ENCODE assay signal across 20 cellular contexts in the genomic region with DNA sequence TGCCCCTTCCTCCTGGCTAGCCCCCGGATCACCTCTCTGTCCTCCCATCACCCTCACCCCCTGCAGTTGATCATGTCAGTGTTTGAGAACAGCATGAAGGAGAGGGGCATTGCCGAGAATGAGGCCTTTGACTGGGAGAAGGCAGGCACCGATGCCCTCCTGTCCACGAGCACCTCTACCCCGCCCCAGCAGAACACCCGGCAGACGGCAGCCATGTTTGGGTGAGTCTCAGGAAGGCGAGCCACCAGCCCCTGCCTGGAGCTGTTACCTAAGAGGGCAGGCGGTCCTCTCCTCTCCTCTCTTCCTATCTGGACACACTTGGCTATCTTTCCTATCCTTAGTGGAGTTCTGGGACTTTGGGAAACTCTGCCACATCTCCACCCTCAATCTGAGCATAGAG. TPM values are rescaled to one million over a fixed set of nuclear protein-coding genes. Genes with fewer than 3 reads are reported as not detected.
A peak's percentile ranks its signal among the peaks of the same experiment; 100 is the strongest.
DNase-seq lines count a peak whose midpoint lies in the region; ATAC-seq, FAIRE-seq and TF ChIP-seq lines count a peak whose summit lies in the region.
"Had no signal": no experiment of that assay in that cellular context is flagged by ENCODE, and none has a peak within 500 bp of the region (broad histone marks: within the 10 kb centered on the region; RNA-seq: fewer than 3 reads in every experiment).

No MANE protein-coding gene starts in this region.

- TF ChIP-seq RAD21 in GM12878 (IDR thresholded peaks at IDR 0.05; ENCODE audit: insufficient read depth, low read depth, low read length) = no peak

- no peak for FAIRE-seq in GM12878 (lab: Jason Lieb, UNC)

- POLR2A ChIA-PET in GM12878 (lab: Charles Lee) = no interaction called here

- H3K4me3 Mint-ChIP-seq in neural progenitor cell = no peak overlapping the region

- H3K4me1 ChIP-seq in Karpas-422 (ENCODE audit: low read length) (peaks cover 15% of the 10 kb centered on the region), GM12878 (ENCODE audit: control insufficient read depth, insufficient read depth, low read length) (peaks cover 5% of the 10 kb centered on the region), neural progenitor cell (no peaks in the 10 kb centered on the region)
- H3K4me1 ChIP-seq: SJSA1 had no signal

- H3K9me3 Mint-ChIP-seq in neural progenitor cell = no peaks in the 10 kb centered on the region

- H3K9ac ChIP-seq in Karpas-422 (ENCODE audit: low read length) (peak overlapping the region; percentile 50), GM12878 (ENCODE audit: control insufficient read depth, insufficient read depth, low read length) (no peak overlapping the region), neural progenitor cell (no peak overlapping the region)
- H3K9ac ChIP-seq: GM23248 had no signal

- H3K9me3 ChIP-seq in Karpas-422 (ENCODE audit: low read length) (no peaks in the 10 kb centered on the region), GM12878 (replicated peaks; ENCODE audit: control insufficient read depth, insufficient read depth, low read length) (no peaks in the 10 kb centered on the region), neural progenitor cell (ENCODE audit: low read depth) (no peaks in the 10 kb centered on the region)
- H3K9me3 ChIP-seq: Caco-2, SJSA1 had no signal

- H3K4me2 ChIP-seq in Karpas-422 (ENCODE audit: low read depth, low read length, poor library complexity, severe bottlenecking) = peak overlapping the region; percentile 69
- peak overlapping the region; percentile 20 for H3K4me2 ChIP-seq in GM12878 (ENCODE audit: control insufficient read depth, insufficient read depth)
- H3K4me2 ChIP-seq in neural progenitor cell = no peak overlapping the region

- H3K27ac ChIP-seq in Karpas-422 (ENCODE audit: low read length) = no peak overlapping the region
- H3K27ac ChIP-seq in GM12878 (ENCODE audit: control insufficient read depth, insufficient read depth) = no peak overlapping the region
- no peak overlapping the region for H3K27ac ChIP-seq in neural progenitor cell
- H3K27ac ChIP-seq: GM23248, RWPE1, SJSA1 had no signal

- peak overlapping the region; percentile 85 for H3K27ac Mint-ChIP-seq in neural progenitor cell

- TF ChIP-seq CTCF in GM12878 (IDR thresholded peaks at IDR 0.05 in 2 of 3, conservative IDR thresholded peaks at IDR 0.05 in 1 of 3; ENCODE audit: control insufficient read depth in 2 of 3, extremely low read depth in 1 of 3, insufficient read depth in 1 of 3, low read depth in 3 of 3, low read length in 3 of 3) = no peak
- no peak for TF ChIP-seq CTCF in neural progenitor cell (IDR thresholded peaks at IDR 0.05)

- H4K20me1 ChIP-seq in Karpas-422 (ENCODE audit: insufficient read depth, low read depth, low read length) = no peaks in the 10 kb centered on the region
- no peaks in the 10 kb centered on the region for H4K20me1 ChIP-seq in GM12878 (ENCODE audit: control insufficient read depth, insufficient read depth)
- H4K20me1 ChIP-seq in neural progenitor cell (ENCODE audit: low read depth) = no peaks in the 10 kb centered on the region

- H3K4me3 ChIP-seq in H7 (ENCODE audit: insufficient read depth, low read depth, low read length) (no peak overlapping the region), Karpas-422 (ENCODE audit: low read length) (peak overlapping the region; percentile 54), GM12878 (no peak overlapping the region), neural progenitor cell (no peak overlapping the region)
- H3K4me3 ChIP-seq: GM23248, SJSA1 had no signal

- H3K27me3 ChIP-seq in H7 (ENCODE audit: control insufficient read depth, insufficient read depth, low read length) (no peaks in the 10 kb centered on the region), Karpas-422 (ENCODE audit: low read length) (no peaks in the 10 kb centered on the region), GM12878 (replicated peaks in 1 of 2; ENCODE audit: control insufficient read depth in 2 of 2, insufficient read depth in 2 of 2, low read length in 1 of 2) (no peaks in the 10 kb centered on the region; a peak in 1 of 4 replicates), neural progenitor cell (no peaks in the 10 kb centered on the region)
- H3K27me3 ChIP-seq: SJSA1 had no signal

- SMC1A ChIA-PET in GM12878 (lab: Charles Lee; ENCODE audit: uncharacterized antibody, unreplicated experiment) = interaction anchor here (1.1 to 1.6 kb wide), 4 partner anchors 76 to 120 kb away, joined by 3 to 5 read pairs (median 3); no protein-coding TSS in a partner anchor

- H3K4me1 Mint-ChIP-seq in neural progenitor cell = peaks cover 4% of the 10 kb centered on the region

- H3K36me3 ChIP-seq in H7 (replicated peaks; ENCODE audit: control insufficient read depth, insufficient read depth, low read length) (no peaks in the 10 kb centered on the region), Karpas-422 (ENCODE audit: insufficient read depth, low read length) (no peaks in the 10 kb centered on the region), GM12878 (ENCODE audit: control insufficient read depth in 2 of 2, insufficient read depth in 2 of 2, low read length in 1 of 2) (no peaks in the 10 kb centered on the region), neural progenitor cell (no peaks in the 10 kb centered on the region)
- H3K36me3 ChIP-seq: SJSA1 had no signal

- no peaks in the 10 kb centered on the region for H3K36me3 Mint-ChIP-seq in neural progenitor cell

- peaks cover 5% of the 10 kb centered on the region for H3F3A ChIP-seq in neural progenitor cell (ENCODE audit: low read depth)

- CTCF ChIA-PET in GM12878 (lab: Yijun Ruan, JAX) = interaction anchor here (0.6 kb wide), 1 partner anchor 90 kb away, joined by 3 read pairs; no protein-coding TSS in a partner anchor

- in situ Hi-C loops in GM12878 (cut with MboI) = loop anchor here (5.0 kb wide), 1 partner anchor 250 kb away; no protein-coding TSS in a partner anchor

- no TSS peak for BruUV-seq in GM12878 (replicated peaks; lab: Mats Ljungman, UMichigan)

- no peak for ATAC-seq in GM12878
- no peak for ATAC-seq in GM18907 (IDR thresholded peaks at IDR 0.05; ENCODE audit: unreplicated experiment)
- no peak for ATAC-seq in GM18505 (IDR thresholded peaks at IDR 0.05; ENCODE audit: unreplicated experiment)
- ATAC-seq in SK-N-SH treated with all-trans-retinoic acid at 6 μM for 48 hours = no peak
- ATAC-seq: PC-3 had no signal

- DNase-seq in H7 = peak; percentile 55
- DNase-seq in Karpas-422 = no peak
- DNase-seq in GM12878 (ENCODE audit: low read depth, low spot score) = no peak
- no peak for DNase-seq in neural progenitor cell (ENCODE audit: low spot score)
- DNase-seq: Caco-2, EL, GM23248, MV-4-11, NCI-H1417, NCI-H2029, NCI-H2171, NCI-H446, NCI-H748 treated with DMSO at 0.1 percent for 48 hours, PC-3, SW 1271 had no signal

- H3K79me2 ChIP-seq in Karpas-422 (ENCODE audit: low read length) = no peaks in the 10 kb centered on the region
- H3K79me2 ChIP-seq in GM12878 (ENCODE audit: control insufficient read depth, insufficient read depth, low read length) = no peaks in the 10 kb centered on the region
- H3K79me2 ChIP-seq in neural progenitor cell (ENCODE audit: low read depth) = no peaks in the 10 kb centered on the region

- no peak for TF ChIP-seq POLR2A in GM12878 (IDR thresholded peaks at IDR 0.05; ENCODE audit: low read depth, low read length)
- no peak for TF ChIP-seq POLR2A in GM18505 (IDR thresholded peaks at IDR 0.05; ENCODE audit: borderline replicate concordance, extremely low read depth, insufficient read depth, insufficient read length)

- H3K9me2 ChIP-seq in Karpas-422 (replicated peaks; ENCODE audit: insufficient read depth, low read length) = no peaks in the 10 kb centered on the region

- TF ChIP-seq EP300 in GM12878 (IDR thresholded peaks at IDR 0.05; ENCODE audit: borderline replicate concordance in 1 of 2, control insufficient read depth in 1 of 2, low read depth in 2 of 2, low read length in 2 of 2) = no peak

- 69% methylated on average over 9 of the region's 9 CpGs for WGBS in GM12878 (ENCODE audit: insufficient coverage, insufficient replicate concordance, low lambda C conversion rate, missing lambda C conversion rate)

- RAD21 ChIA-PET in GM12878 (lab: Charles Lee; ENCODE audit: unreplicated experiment) = interaction anchor here (0.6 to 2.9 kb wide), 3 partner anchors 11 to 141 kb away, joined by 3 to 8 read pairs (median 3); no protein-coding TSS in a partner anchor

- peak overlapping the region; percentile 95 for H2AFZ ChIP-seq in Karpas-422 (ENCODE audit: low read length)
- H2AFZ ChIP-seq in GM12878 (ENCODE audit: control insufficient read depth, low read depth, low read length) = peak overlapping the region; percentile 36; the same call in 1 of the 2 replicates
- H2AFZ ChIP-seq in neural progenitor cell (replicated peaks) = no peak overlapping the region
- H2AFZ ChIP-seq: GM23248 had no signal

- peaks cover 5% of the 10 kb centered on the region for H3K27me3 Mint-ChIP-seq in neural progenitor cell (ENCODE audit: insufficient read depth, low read depth)

- intact Hi-C loops in GM12878 (cut with micrococcal nuclease; ENCODE audit: unreplicated experiment) = no loop called here

RNA-seq across cellular contexts. Expression of a gene that starts 14.5 kb away (rescaled TPM):
- not detected in 2 replicates for total RNA-seq in H7 (2014; rRNA removed; shearing (Covaris generic))
- 0.34 and 1.2 TPM in 2 replicates for total RNA-seq in Karpas-422 (2014; rRNA removed; shearing (Covaris generic); ENCODE audit: low replicate concordance)
- total RNA-seq in GM12878 (2013; cell fraction: nucleolus; rRNA removed) = 0.71 and 0.78 TPM in 2 replicates
- total RNA-seq in GM12878 (2014; rRNA removed) (under 0.01 TPM in 1 of 2 replicates, not detected in the other), GM12878 (2014; rRNA removed; fragmentation: Illumina TruSeq; extraction: Trizol) (not detected in 2 replicates), GM12878 (2021) (not detected in 2 replicates), neural progenitor cell (ENCODE audit: low replicate concordance) (1.7 and 3.2 TPM in 2 replicates)
- not detected for polyA plus RNA-seq in GM12878 (2011; ENCODE audit: low read depth)
- polyA plus RNA-seq in GM12878 (2011; rRNA removed) (0.09 and 0.27 TPM in 2 replicates), GM12878 (2014; fragmentation: Illumina TruSeq; extraction: Trizol) (not detected in 2 replicates), GM12878 (2014; fragmentation: Nextera tagmentation; extraction: Ambion mirVana) (not detected), GM12878 (2014; rRNA removed) (0.05 and 0.06 TPM in 2 replicates), GM12878 (2016; fragmentation: Nextera tagmentation; extraction: Ambion mirVana) (not detected)
- polyA plus RNA-seq in GM12878 (2011; cell fraction: cytosol; rRNA removed) = 0.16 and 0.20 TPM in 2 replicates
- 1.1 and 1.2 TPM in 2 replicates for polyA plus RNA-seq in GM12878 (2011; cell fraction: nucleus; rRNA removed)
- 0.04 and 0.08 TPM in 2 replicates for polyA plus RNA-seq in GM12878 (2012)
- 0.22 and 0.41 TPM in 2 replicates for polyA minus RNA-seq in GM12878 (2011; rRNA and poly(A)+ RNA removed)
- polyA minus RNA-seq in GM12878 (2011; cell fraction: cytosol; rRNA and poly(A)+ RNA removed) = 0.21 TPM in 1 of 2 replicates, not detected in the other
- polyA minus RNA-seq in GM12878 (2011; cell fraction: nucleus; rRNA and poly(A)+ RNA removed) = 0.29 and 0.48 TPM in 2 replicates
- total RNA-seq: GM23248, PC-3, SJSA1 had no signal
- polyA plus RNA-seq: GM23248 had no signal

RNA-seq across cellular contexts. Expression of a gene that starts 28.5 kb away (rescaled TPM):
- total RNA-seq in H7 (2014; rRNA removed; shearing (Covaris generic)) = 73.6 and 85.3 TPM in 2 replicates
- 59.0 and 157 TPM in 2 replicates for total RNA-seq in Karpas-422 (2014; rRNA removed; shearing (Covaris generic); ENCODE audit: low replicate concordance)
- 20.6 and 20.9 TPM in 2 replicates for total RNA-seq in GM12878 (2013; cell fraction: nucleolus; rRNA removed)
- 125 and 131 TPM in 2 replicates for total RNA-seq in GM12878 (2014; rRNA removed)
- total RNA-seq in GM12878 (2014; rRNA removed; fragmentation: Illumina TruSeq; extraction: Trizol) = 29.0 and 35.0 TPM in 2 replicates
- 73.2 and 76.6 TPM in 2 replicates for total RNA-seq in GM12878 (2021)
- polyA plus RNA-seq in GM12878 (2011; ENCODE audit: low read depth) = 28.4 TPM
- 42.9 and 62.2 TPM in 2 replicates for polyA plus RNA-seq in GM12878 (2011; rRNA removed)
- polyA plus RNA-seq in GM12878 (2011; cell fraction: cytosol; rRNA removed) = 109 and 151 TPM in 2 replicates
- 56.1 and 56.3 TPM in 2 replicates for polyA plus RNA-seq in GM12878 (2011; cell fraction: nucleus; rRNA removed)
- 68.3 and 81.0 TPM in 2 replicates for polyA plus RNA-seq in GM12878 (2012)
- 6.1 and 16.9 TPM in 2 replicates for polyA plus RNA-seq in GM12878 (2014; fragmentation: Illumina TruSeq; extraction: Trizol)
- polyA plus RNA-seq in GM12878 (2014; fragmentation: Nextera tagmentation; extraction: Ambion mirVana) = 10 to 100 TPM in 1 of 2 experiments, 1 to 10 TPM in 1; 7.0 to 16.5 TPM
- polyA plus RNA-seq in GM12878 (2014; rRNA removed) = 136 and 169 TPM in 2 replicates
- polyA plus RNA-seq in GM12878 (2016; fragmentation: Nextera tagmentation; extraction: Ambion mirVana) = 100 to 1,000 TPM; 105 to 117 TPM
- 14.1 and 18.6 TPM in 2 replicates for polyA minus RNA-seq in GM12878 (2011; rRNA and poly(A)+ RNA removed)
- 7.9 and 15.9 TPM in 2 replicates for polyA minus RNA-seq in GM12878 (2011; cell fraction: cytosol; rRNA and poly(A)+ RNA removed)
- polyA minus RNA-seq in GM12878 (2011; cell fraction: nucleus; rRNA and poly(A)+ RNA removed) = 10.0 and 12.2 TPM in 2 replicates
- 25.2 and 113 TPM in 2 replicates for total RNA-seq in neural progenitor cell (ENCODE audit: low replicate concordance)

RNA-seq across cellular contexts. Expression of a gene that starts 40.3 kb away (rescaled TPM):
- total RNA-seq in H7 (2014; rRNA removed; shearing (Covaris generic)) = not detected in 2 replicates
- total RNA-seq in Karpas-422 (2014; rRNA removed; shearing (Covaris generic); ENCODE audit: low replicate concordance) = not detected in 2 replicates
- total RNA-seq in GM12878 (2013; cell fraction: nucleolus; rRNA removed) = not detected in 2 replicates
- total RNA-seq in GM12878 (2014; rRNA removed) = not detected in 2 replicates
- not detected in 2 replicates for total RNA-seq in GM12878 (2014; rRNA removed; fragmentation: Illumina TruSeq; extraction: Trizol)
- 0.31 TPM in 1 of 2 replicates, not detected in the other for total RNA-seq in GM12878 (2021)
- polyA plus RNA-seq in GM12878 (2011; ENCODE audit: low read depth) = not detected
- polyA plus RNA-seq in GM12878 (2011; rRNA removed) = not detected in 2 replicates
- polyA plus RNA-seq in GM12878 (2011; cell fraction: cytosol; rRNA removed) = not detected in 2 replicates
- polyA plus RNA-seq in GM12878 (2011; cell fraction: nucleus; rRNA removed) = not detected in 2 replicates
- polyA plus RNA-seq in GM12878 (2012) = 0.24 and 0.50 TPM in 2 replicates
- not detected in 2 replicates for polyA plus RNA-seq in GM12878 (2014; fragmentation: Illumina TruSeq; extraction: Trizol)
- not detected for polyA plus RNA-seq in GM12878 (2014; fragmentation: Nextera tagmentation; extraction: Ambion mirVana)
- polyA plus RNA-seq in GM12878 (2014; rRNA removed) = not detected in 2 replicates
- under 1 TPM in 1 of 2 experiments, not detected in 1; 0.08 TPM for polyA plus RNA-seq in GM12878 (2016; fragmentation: Nextera tagmentation; extraction: Ambion mirVana)
- polyA minus RNA-seq in GM12878 (2011; rRNA and poly(A)+ RNA removed) = not detected in 2 replicates
- not detected in 2 replicates for polyA minus RNA-seq in GM12878 (2011; cell fraction: cytosol; rRNA and poly(A)+ RNA removed)
- not detected in 2 replicates for polyA minus RNA-seq in GM12878 (2011; cell fraction: nucleus; rRNA and poly(A)+ RNA removed)
- total RNA-seq in neural progenitor cell (ENCODE audit: low replicate concordance) = not detected in 2 replicates
- total RNA-seq: Caco-2, GM23248, PC-3, SJSA1 had no signal
- polyA plus RNA-seq: GM23248 had no signal

RNA-seq across cellular contexts. Expression of a gene that starts 50.9 kb away (rescaled TPM):
- total RNA-seq in H7 (2014; rRNA removed; shearing (Covaris generic)) = 20.1 and 28.1 TPM in 2 replicates
- 55.0 and 56.8 TPM in 2 replicates for total RNA-seq in Karpas-422 (2014; rRNA removed; shearing (Covaris generic); ENCODE audit: low replicate concordance)
- total RNA-seq in GM12878 (2013; cell fraction: nucleolus; rRNA removed) = 14.3 and 16.8 TPM in 2 replicates
- total RNA-seq in GM12878 (2014; rRNA removed) (1.6 and 2.5 TPM in 2 replicates), GM12878 (2014; rRNA removed; fragmentation: Illumina TruSeq; extraction: Trizol) (1.7 and 1.8 TPM in 2 replicates), GM12878 (2021) (1.6 and 2.2 TPM in 2 replicates), neural progenitor cell (ENCODE audit: low replicate concordance) (21.3 and 35.4 TPM in 2 replicates)
- polyA plus RNA-seq in GM12878 (2011; ENCODE audit: low read depth) = 6.4 TPM
- polyA plus RNA-seq in GM12878 (2011; rRNA removed) (6.4 and 9.2 TPM in 2 replicates), GM12878 (2014; fragmentation: Illumina TruSeq; extraction: Trizol) (1.8 and 2.8 TPM in 2 replicates), GM12878 (2014; fragmentation: Nextera tagmentation; extraction: Ambion mirVana) (1 to 10 TPM; 1.7 to 2.3 TPM), GM12878 (2014; rRNA removed) (2.6 and 3.8 TPM in 2 replicates), GM12878 (2016; fragmentation: Nextera tagmentation; extraction: Ambion mirVana) (1 to 10 TPM; 1.5 to 1.8 TPM)
- polyA plus RNA-seq in GM12878 (2011; cell fraction: cytosol; rRNA removed) = 7.1 and 12.2 TPM in 2 replicates
- 46.8 and 55.0 TPM in 2 replicates for polyA plus RNA-seq in GM12878 (2011; cell fraction: nucleus; rRNA removed)
- 11.6 and 16.9 TPM in 2 replicates for polyA plus RNA-seq in GM12878 (2012)
- 7.2 and 17.1 TPM in 2 replicates for polyA minus RNA-seq in GM12878 (2011; rRNA and poly(A)+ RNA removed)
- polyA minus RNA-seq in GM12878 (2011; cell fraction: cytosol; rRNA and poly(A)+ RNA removed) = 2.1 and 4.7 TPM in 2 replicates
- 11.8 and 14.3 TPM in 2 replicates for polyA minus RNA-seq in GM12878 (2011; cell fraction: nucleus; rRNA and poly(A)+ RNA removed)
- total RNA-seq: Caco-2, GM23248, SJSA1 had no signal
- polyA plus RNA-seq: GM23248 had no signal
